In the genomic region with DNA sequence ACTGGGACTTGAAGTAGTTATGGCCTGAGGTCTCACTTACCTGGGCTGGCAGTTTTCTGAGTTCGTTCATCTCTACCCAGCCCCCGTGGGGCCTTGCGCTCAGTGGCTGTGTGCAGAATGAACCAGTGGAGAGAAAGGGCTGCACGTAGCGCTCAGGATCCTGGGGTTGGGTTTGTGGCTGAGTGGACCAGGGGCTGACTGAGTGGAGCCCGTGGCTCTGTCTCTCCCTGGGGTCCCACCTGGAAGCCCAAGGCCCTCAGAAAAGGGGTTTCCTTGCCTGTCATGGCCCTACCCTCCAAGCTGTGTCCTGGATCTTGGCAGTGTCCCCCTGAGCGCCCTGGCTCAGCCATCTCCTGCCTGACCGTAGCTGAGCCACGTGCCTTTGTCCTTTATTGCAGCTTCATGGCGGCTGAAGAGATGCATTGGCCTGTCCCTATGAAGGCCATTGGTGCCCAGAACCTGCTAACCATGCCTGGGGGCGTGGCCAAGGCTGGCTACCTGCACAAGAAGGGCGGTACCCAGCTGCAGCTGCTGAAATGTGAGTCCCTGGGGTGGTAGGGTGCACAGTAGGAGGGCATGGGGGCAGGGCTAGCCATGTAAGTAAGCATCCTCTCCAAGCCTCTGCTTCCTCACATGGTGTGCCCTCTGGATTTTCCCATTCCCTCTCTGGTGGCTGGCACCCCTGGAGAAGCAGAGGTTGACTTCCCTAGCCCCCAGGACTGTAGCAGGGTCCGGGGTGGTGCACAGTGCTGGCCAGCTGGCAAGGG, we compare ENCODE assay signal across 19 cellular contexts. TPM values are rescaled to one million over a fixed set of nuclear protein-coding genes. Genes with fewer than 3 reads are reported as not detected.
DNase-seq lines count a peak whose midpoint lies in the region; ATAC-seq, FAIRE-seq and TF ChIP-seq lines count a peak whose summit lies in the region.
"Had no signal": no experiment of that assay in that cellular context is flagged by ENCODE, and none has a peak within 500 bp of the region (broad histone marks: within the 10 kb centered on the region; RNA-seq: fewer than 3 reads in every experiment).

No MANE protein-coding gene starts in this region.

- POLR2A ChIA-PET in CD8-positive, alpha-beta memory T cell (lab: Charles Lee): no interaction called here
- POLR2A ChIA-PET in RWPE1 (lab: Yijun Ruan, JAX; ENCODE audit: low non-redundant PET): no interaction called here
- POLR2A ChIA-PET in naive thymus-derived CD4-positive, alpha-beta T cell (lab: Charles Lee): interaction anchor here (1.2 to 12.2 kb wide), 2 partner anchors 17 to 23 kb away, joined by 4 to 100 read pairs; partner anchors contain the start of gene ADD1

- H3K4me1 ChIP-seq in CD8-positive, alpha-beta memory T cell (ENCODE audit: insufficient read depth, low read length): peaks cover 47% of the 10 kb centered on the region
- peaks cover 18 to 35% of the 10 kb centered on the region in 2 donors for H3K4me1 ChIP-seq in naive thymus-derived CD4-positive, alpha-beta T cell (ENCODE audit: control insufficient read depth in 2 of 2, insufficient read depth in 2 of 2, low read length in 2 of 2)
- H3K4me1 ChIP-seq in stomach: peaks cover 16 to 53% (median 39%) of the 10 kb centered on the region in 4 donors

- TF ChIP-seq POLR2A in stomach (IDR thresholded peaks at IDR 0.05): no peak

- H3K27ac ChIP-seq in C4-2B: peak overlapping the region; percentile 12
- H3K27ac ChIP-seq in CD8-positive, alpha-beta memory T cell (ENCODE audit: low read depth, low read length): no peak overlapping the region
- H3K27ac ChIP-seq in RWPE1: peak overlapping the region; percentile 72
- no peak overlapping the region for H3K27ac ChIP-seq in naive thymus-derived CD4-positive, alpha-beta T cell (ENCODE audit: low read depth, low read length)
- no peak overlapping the region for H3K27ac ChIP-seq in stomach

- 86 to 92% (median 88%) methylated on average over 11 to 13 of the region's 13 CpGs for WGBS in stomach, 5 donors

- no peak for FAIRE-seq in urothelium cell line (lab: Jason Lieb, UNC)
- FAIRE-seq: GM19239 had no signal

- peak overlapping the region in 6 of 7 donors; percentile 34 to 84 (median 66) for H3K4me3 Mint-ChIP-seq in CD8-positive, alpha-beta memory T cell
- peak overlapping the region in 5 of 10 donors; percentile 53 to 76 (median 70) for H3K4me3 Mint-ChIP-seq in naive thymus-derived CD4-positive, alpha-beta T cell
- H3K4me3 Mint-ChIP-seq: dendritic cell treated with granulocyte-macrophage colony-stimulating factor and Interleukin-4, amounts not matched to agents 40 ng/mL and 50 ng/mL, for 4 days; T-helper 1 cell treated with Interleukin-12 subunit alpha and Interleukin-12 subunit beta and Interleukin-4 antibody, amounts not matched to agents 30 μg/mL and 1 μg/mL, for 36 hours had no signal

- no peak for TF ChIP-seq EP300 in stomach (IDR thresholded peaks at IDR 0.05)

- TF ChIP-seq CTCF in C4-2B (conservative IDR thresholded peaks at IDR 0.05) (no peak), RWPE1 (conservative IDR thresholded peaks at IDR 0.05; ENCODE audit: low read depth) (no peak), stomach (IDR thresholded peaks at IDR 0.05) (no peak)

- ATAC-seq in naive thymus-derived CD4-positive, alpha-beta T cell: no peak
- ATAC-seq in HG03159 (IDR thresholded peaks at IDR 0.05; ENCODE audit: unreplicated experiment): no peak
- ATAC-seq: left lobe of liver, sciatic nerve had no signal

- H3K27ac Mint-ChIP-seq in CD8-positive, alpha-beta memory T cell: peak overlapping the region; percentile 60 to 94 (median 83)
- peak overlapping the region in 6 of 9 donors; percentile 49 to 89 (median 83) for H3K27ac Mint-ChIP-seq in naive thymus-derived CD4-positive, alpha-beta T cell
- H3K27ac Mint-ChIP-seq: dendritic cell treated with granulocyte-macrophage colony-stimulating factor and Interleukin-4, amounts not matched to agents 40 ng/mL and 50 ng/mL, for 4 days had no signal

- intact Hi-C loops in naive thymus-derived CD4-positive, alpha-beta T cell (cut with micrococcal nuclease): no loop called here
- intact Hi-C loops in stomach (cut with DNase I; ENCODE audit: low total_unique reads): no loop called here

- CTCF ChIA-PET in CD8-positive, alpha-beta memory T cell (lab: Charles Lee): interaction anchor here (1.1 kb wide), 1 partner anchor 11 kb away, joined by 3 read pairs; no protein-coding TSS in a partner anchor
- CTCF ChIA-PET in RWPE1 (lab: Yijun Ruan, JAX): interaction anchor here (0.6 kb wide), 1 partner anchor 8 kb away, joined by 6 read pairs; no protein-coding TSS in a partner anchor
- CTCF ChIA-PET in naive thymus-derived CD4-positive, alpha-beta T cell (lab: Charles Lee): interaction anchor here (1.2 kb wide), 1 partner anchor 9 kb away, joined by 3 read pairs; no protein-coding TSS in a partner anchor

- no peaks in the 10 kb centered on the region for H3K27me3 ChIP-seq in CD8-positive, alpha-beta memory T cell (ENCODE audit: insufficient read depth, low read length, poor library complexity, severe bottlenecking)
- no peaks in the 10 kb centered on the region for H3K27me3 ChIP-seq in naive thymus-derived CD4-positive, alpha-beta T cell (ENCODE audit: control insufficient read depth in 2 of 2, insufficient read depth in 2 of 2, low read length in 2 of 2)
- H3K27me3 ChIP-seq in stomach: no peaks in the 10 kb centered on the region
- H3K27me3 ChIP-seq: upper lobe of left lung had no signal

- peaks cover 36 to 55% (median 37%) of the 10 kb centered on the region in 3 donors for H3K4me1 Mint-ChIP-seq in CD8-positive, alpha-beta memory T cell
- H3K4me1 Mint-ChIP-seq in naive thymus-derived CD4-positive, alpha-beta T cell: peaks cover 29 to 42% (median 34%) of the 10 kb centered on the region in 7 donors

- no peaks in the 10 kb centered on the region for H3K9me3 Mint-ChIP-seq in CD8-positive, alpha-beta memory T cell
- H3K9me3 Mint-ChIP-seq in naive thymus-derived CD4-positive, alpha-beta T cell: no peaks in the 10 kb centered on the region
- H3K9me3 Mint-ChIP-seq: dendritic cell treated with granulocyte-macrophage colony-stimulating factor and Interleukin-4, amounts not matched to agents 40 ng/mL and 50 ng/mL, for 4 days; T-helper 1 cell treated with Interleukin-12 subunit alpha and Interleukin-12 subunit beta and Interleukin-4 antibody, amounts not matched to agents 30 μg/mL and 1 μg/mL, for 36 hours had no signal

- H3K4me3 ChIP-seq in CD8-positive, alpha-beta memory T cell (ENCODE audit: low read length): no peak overlapping the region
- no peak overlapping the region for H3K4me3 ChIP-seq in naive thymus-derived CD4-positive, alpha-beta T cell (ENCODE audit: low read length)
- no peak overlapping the region for H3K4me3 ChIP-seq in stomach
- H3K4me3 ChIP-seq: upper lobe of left lung had no signal

- no peak for DNase-seq in CD8-positive, alpha-beta memory T cell
- DNase-seq in RWPE1 (ENCODE audit: low spot score): no peak
- DNase-seq in naive thymus-derived CD4-positive, alpha-beta T cell: no peak
- DNase-seq in urothelium cell line (ENCODE audit: low spot score): no peak
- DNase-seq in NCI-H526 treated with DMSO at 0.1 percent for 48 hours (lab: John Stamatoyannopoulos, UW): no peak
- DNase-seq in stomach: no peak
- DNase-seq: activated CD4-positive, CD25-positive, alpha-beta regulatory T cell treated with anti-CD3 and anti-CD28 coated beads, Interleukin-2, amount 50 U/mL, for 72 hours; activated T-cell treated with anti-CD3 and anti-CD28 coated beads, Interleukin-2, amount 50 U/mL, for 24 hours; GF-D8; RPMI8226; stimulated activated CD4-positive, alpha-beta T cell treated with anti-CD3 and anti-CD28 coated beads, Interleukin-2, amount 100 ng/mL, for 48 hours had no signal

- H3K36me3 ChIP-seq in CD8-positive, alpha-beta memory T cell (ENCODE audit: insufficient read depth, low read length): peaks cover 26% of the 10 kb centered on the region
- H3K36me3 ChIP-seq in naive thymus-derived CD4-positive, alpha-beta T cell (ENCODE audit: control insufficient read depth in 2 of 3, insufficient read depth in 3 of 3, low read length in 3 of 3): peaks cover 4 to 45% (median 10%) of the 10 kb centered on the region in 3 experiments
- peaks cover 37 to 53% (median 50%) of the 10 kb centered on the region in 4 donors for H3K36me3 ChIP-seq in stomach

- no peaks in the 10 kb centered on the region for H3K27me3 Mint-ChIP-seq in CD8-positive, alpha-beta memory T cell
- no peaks in the 10 kb centered on the region for H3K27me3 Mint-ChIP-seq in naive thymus-derived CD4-positive, alpha-beta T cell
- H3K27me3 Mint-ChIP-seq: activated T-cell treated with anti-CD3 and anti-CD28 coated beads, Interleukin-2, amount 50 U/mL, for 24 hours; dendritic cell treated with granulocyte-macrophage colony-stimulating factor and Interleukin-4, amounts not matched to agents 40 ng/mL and 50 ng/mL, for 4 days had no signal

- no peaks in the 10 kb centered on the region for H3K9me3 ChIP-seq in CD8-positive, alpha-beta memory T cell (ENCODE audit: low read length)
- no peaks in the 10 kb centered on the region for H3K9me3 ChIP-seq in naive thymus-derived CD4-positive, alpha-beta T cell (ENCODE audit: control insufficient read depth in 2 of 3, low read length in 3 of 3)
- no peaks in the 10 kb centered on the region for H3K9me3 ChIP-seq in stomach
- H3K9me3 ChIP-seq: upper lobe of left lung had no signal

- peaks cover 0 to 47% (median 8%) of the 10 kb centered on the region in 3 donors for H3K36me3 Mint-ChIP-seq in CD8-positive, alpha-beta memory T cell
- peaks cover 0 to 25% (median 3%) of the 10 kb centered on the region in 5 donors for H3K36me3 Mint-ChIP-seq in naive thymus-derived CD4-positive, alpha-beta T cell

RNA-seq across cellular contexts. Expression of gene ADD1, which starts 23.2 kb away (rescaled TPM):
- 100 to 1,000 TPM; 185 to 192 TPM for total RNA-seq in CD8-positive, alpha-beta memory T cell
- polyA plus RNA-seq in CD8-positive, alpha-beta memory T cell: 217 TPM
- 100 to 1,000 TPM; 211 to 300 (median 282) TPM for total RNA-seq in naive thymus-derived CD4-positive, alpha-beta T cell
- polyA plus RNA-seq in naive thymus-derived CD4-positive, alpha-beta T cell: 100 to 1,000 TPM; 152 to 164 TPM
- total RNA-seq in stomach: 1,000 to 10,000 TPM in 1 of 5 donors, 100 to 1,000 TPM in 4; 162 to 1,174 (median 290) TPM
- 100 to 1,000 TPM; 103 to 197 (median 127) TPM for polyA plus RNA-seq in stomach

RNA-seq across cellular contexts. Expression of gene SH3BP2, which starts 27.5 kb away (rescaled TPM):
- 10 to 100 TPM; 68.8 to 75.4 TPM for total RNA-seq in CD8-positive, alpha-beta memory T cell
- polyA plus RNA-seq in CD8-positive, alpha-beta memory T cell: 35.7 TPM
- 100 to 1,000 TPM in 1 of 5 experiments, 10 to 100 TPM in 4; 22.7 to 269 (median 59.6) TPM for total RNA-seq in naive thymus-derived CD4-positive, alpha-beta T cell
- polyA plus RNA-seq in naive thymus-derived CD4-positive, alpha-beta T cell: 10 to 100 TPM in 1 of 2 donors, 1 to 10 TPM in 1; 5.9 to 11.3 TPM
- total RNA-seq in stomach: 100 to 1,000 TPM in 2 of 5 donors, 10 to 100 TPM in 3; 31.8 to 151 (median 89.9) TPM
- polyA plus RNA-seq in stomach: 10 to 100 TPM in 2 of 3 donors, 1 to 10 TPM in 1; 9.0 to 26.7 (median 11.1) TPM

Comparison
In these comparisons a context has a peak if more than half of its experiments do, and no peak if none do; other contexts are left out.
1. H3K27ac ChIP-seq: peak in C4-2B (single experiment) and RWPE1 (single experiment); none in CD8-positive, alpha-beta memory T cell (single experiment), naive thymus-derived CD4-positive, alpha-beta T cell (single experiment) and stomach (0 of 5).